Comparison of ENCODE assay signal across 10 cellular contexts in the genomic region with DNA sequence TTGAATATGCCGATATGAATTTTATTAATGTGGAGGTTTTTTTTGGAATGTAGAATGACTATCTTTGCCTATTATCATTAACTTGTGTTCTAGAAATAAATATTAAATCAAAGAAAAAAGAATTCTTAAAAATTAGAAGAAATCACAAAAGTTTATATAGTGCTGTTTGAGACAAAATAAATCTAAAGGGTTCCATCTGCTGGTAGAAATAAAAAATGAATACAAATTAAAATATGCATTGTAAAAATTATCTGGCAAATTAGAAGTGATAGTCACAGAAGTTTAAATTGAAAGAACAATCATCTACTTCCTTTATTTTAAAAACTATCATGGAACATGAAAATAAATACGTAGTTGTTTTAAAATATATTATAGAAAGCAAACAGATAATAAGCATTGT. TPM values are rescaled to one million over a fixed set of nuclear protein-coding genes. Genes with fewer than 3 reads are reported as not detected.
DNase-seq lines count a peak whose midpoint lies in the region; ATAC-seq, FAIRE-seq and TF ChIP-seq lines count a peak whose summit lies in the region.
"Had no signal": no experiment of that assay in that cellular context is flagged by ENCODE, and none has a peak within 500 bp of the region (broad histone marks: within the 10 kb centered on the region; RNA-seq: fewer than 3 reads in every experiment).

No MANE protein-coding gene starts in this region.

- H3K4ac ChIP-seq in mesenchymal stem cell (ENCODE audit: low read depth in 1 of 2, low read length in 2 of 2), result no peak overlapping the region

- no peak for TF ChIP-seq RAD21 in GM12878 (IDR thresholded peaks at IDR 0.05; ENCODE audit: insufficient read depth, low read depth, low read length)

- TF ChIP-seq CTCF in HFFc6 (IDR thresholded peaks at IDR 0.05) (peak; percentile 75), GM12878 (IDR thresholded peaks at IDR 0.05 in 2 of 3, conservative IDR thresholded peaks at IDR 0.05 in 1 of 3; ENCODE audit: control insufficient read depth in 2 of 3, extremely low read depth in 1 of 3, insufficient read depth in 1 of 3, low read depth in 3 of 3, low read length in 3 of 3) (no peak; a peak in 2 of 6 replicates)

- H3K4me1 Mint-ChIP-seq in HFFc6 (ENCODE audit: low read depth), result peaks cover 9% of the 10 kb centered on the region; the same call in 1 of the 2 replicates
- peaks cover 13% of the 10 kb centered on the region for H3K4me1 Mint-ChIP-seq in activated T-helper 1 cell treated with anti-CD3 and anti-CD28 coated beads, Interleukin-12 subunit alpha, Interleukin-12 subunit beta, Interleukin-2, Interleukin-4 antibody, amounts not matched to agents 30 ng/mL and 10 ng/mL and 1 ng/mL, durations not matched to agents 14 hours and 24 hours and 36 hours (ENCODE audit: low read depth)
- H3K4me1 Mint-ChIP-seq: neural progenitor cell had no signal

- ATAC-seq in GM12878 (no peak), GM18519 (IDR thresholded peaks at IDR 0.05; ENCODE audit: low FRiP score, unreplicated experiment) (no peak)

- in situ Hi-C loops in GM12878 (cut with MboI), result no loop called here

- H3K36me3 Mint-ChIP-seq in HFFc6 (ENCODE audit: low read depth), result no peaks in the 10 kb centered on the region
- no peaks in the 10 kb centered on the region for H3K36me3 Mint-ChIP-seq in activated T-helper 1 cell treated with anti-CD3 and anti-CD28 coated beads, Interleukin-12 subunit alpha, Interleukin-12 subunit beta, Interleukin-2, Interleukin-4 antibody, amounts not matched to agents 30 ng/mL and 10 ng/mL and 1 ng/mL, durations not matched to agents 14 hours and 24 hours and 36 hours (ENCODE audit: low read depth)
- H3K36me3 Mint-ChIP-seq: neural progenitor cell had no signal

- no peak overlapping the region for H3K9ac ChIP-seq in GM12878 (ENCODE audit: control insufficient read depth, insufficient read depth, low read length)
- H3K9ac ChIP-seq in mesenchymal stem cell (ENCODE audit: low read length), result no peak overlapping the region
- H3K9ac ChIP-seq: neural progenitor cell had no signal

- no peak for TF ChIP-seq EP300 in GM12878 (IDR thresholded peaks at IDR 0.05; ENCODE audit: borderline replicate concordance in 1 of 2, control insufficient read depth in 1 of 2, low read depth in 2 of 2, low read length in 2 of 2)

- no peak overlapping the region for H2BK15ac ChIP-seq in mesenchymal stem cell (ENCODE audit: low read depth, poor library complexity, severe bottlenecking)

- H3K4me1 ChIP-seq in GM12878 (ENCODE audit: control insufficient read depth, insufficient read depth, low read length), result no peaks in the 10 kb centered on the region
- H3K4me1 ChIP-seq in mesenchymal stem cell (ENCODE audit: control insufficient read depth, insufficient read depth, low read depth, low read length), result no peaks in the 10 kb centered on the region
- H3K4me1 ChIP-seq: neural progenitor cell had no signal

- H3K27me3 ChIP-seq in GM12878 (replicated peaks in 1 of 2; ENCODE audit: control insufficient read depth in 2 of 2, insufficient read depth in 2 of 2, low read length in 1 of 2) (no peaks in the 10 kb centered on the region; a peak in 1 of 4 replicates), mesenchymal stem cell (ENCODE audit: control insufficient read depth in 1 of 2, insufficient read depth in 1 of 2, low read length in 2 of 2) (no peaks in the 10 kb centered on the region)
- H3K27me3 ChIP-seq: neural progenitor cell had no signal

- no peak overlapping the region for H3K18ac ChIP-seq in mesenchymal stem cell (ENCODE audit: low read depth in 1 of 2, low read length in 2 of 2)

- SMC1A ChIA-PET in GM12878 (lab: Charles Lee; ENCODE audit: uncharacterized antibody, unreplicated experiment), result interaction anchor here (1.0 to 2.1 kb wide), 2 partner anchors 76 to 645 kb away, joined by 3 to 27 read pairs; no protein-coding TSS in a partner anchor

- POLR2A ChIA-PET in GM12878 (lab: Charles Lee), result no interaction called here

- H3K4me3 ChIP-seq in GM12878 (no peak overlapping the region), mesenchymal stem cell (ENCODE audit: insufficient read depth in 1 of 2, low read depth in 1 of 2, low read length in 2 of 2) (no peak overlapping the region)
- H3K4me3 ChIP-seq: neural progenitor cell had no signal

- no peak overlapping the region for H2BK120ac ChIP-seq in mesenchymal stem cell (ENCODE audit: low read depth, low read length)

- no peak overlapping the region for H2BK12ac ChIP-seq in mesenchymal stem cell (ENCODE audit: low read length in 2 of 2)

- DNase-seq in AG08395 (ENCODE audit: low spot score) (peak; percentile 24), HFFc6 (no peak), GM12878 (ENCODE audit: low read depth, low spot score) (no peak), mesenchymal stem cell (no peak), NCI-H510A (lab: John Stamatoyannopoulos, UW) (no peak), NCI-H2029 treated with DMSO at 0.1 percent for 48 hours (lab: John Stamatoyannopoulos, UW) (no peak)
- DNase-seq in activated T-helper 1 cell treated with anti-CD3 and anti-CD28 coated beads, Interleukin-12 subunit alpha, Interleukin-12 subunit beta, Interleukin-2, Interleukin-4 antibody, amounts not matched to agents 30 ng/mL and 10 ng/mL and 1 ng/mL, durations not matched to agents 14 hours and 24 hours and 36 hours (ENCODE audit: low spot score), result no peak
- DNase-seq: T-helper 2 cell had no signal

- no peak overlapping the region for H3K27ac Mint-ChIP-seq in HFFc6
- no peak overlapping the region for H3K27ac Mint-ChIP-seq in activated T-helper 1 cell treated with anti-CD3 and anti-CD28 coated beads, Interleukin-12 subunit alpha, Interleukin-12 subunit beta, Interleukin-2, Interleukin-4 antibody, amounts not matched to agents 30 ng/mL and 10 ng/mL and 1 ng/mL, durations not matched to agents 14 hours and 24 hours and 36 hours
- H3K27ac Mint-ChIP-seq: neural progenitor cell had no signal

- RAD21 ChIA-PET in GM12878 (lab: Charles Lee; ENCODE audit: unreplicated experiment), result interaction anchor here (0.8 to 1.0 kb wide), 2 partner anchors 76 to 130 kb away, joined by 3 read pairs; no protein-coding TSS in a partner anchor

- no peak for FAIRE-seq in GM12878 (lab: Jason Lieb, UNC)

- intact Hi-C loops in GM12878 (cut with micrococcal nuclease; ENCODE audit: unreplicated experiment), result loop anchor here (1.0 to 5.0 kb wide), 2 partner anchors 78 to 343 kb away; no protein-coding TSS in a partner anchor
- intact Hi-C loops in activated T-helper 1 cell treated with anti-CD3 and anti-CD28 coated beads, Interleukin-12 subunit alpha, Interleukin-12 subunit beta, Interleukin-2, Interleukin-4 antibody, amounts not matched to agents 30 ng/mL and 10 ng/mL and 1 ng/mL, durations not matched to agents 14 hours and 24 hours and 36 hours (cut with micrococcal nuclease), result loop anchor here (1.0 to 10.0 kb wide), 4 partner anchors 78 to 523 kb away; no protein-coding TSS in a partner anchor

- H2AFZ ChIP-seq in GM12878 (ENCODE audit: control insufficient read depth, low read depth, low read length), result no peak overlapping the region
- no peak overlapping the region for H2AFZ ChIP-seq in mesenchymal stem cell (ENCODE audit: low read depth, low read length)
- H2AFZ ChIP-seq: neural progenitor cell had no signal

- H3K36me3 ChIP-seq in GM12878 (ENCODE audit: control insufficient read depth in 2 of 2, insufficient read depth in 2 of 2, low read length in 1 of 2), result no peaks in the 10 kb centered on the region
- H3K36me3 ChIP-seq in mesenchymal stem cell (ENCODE audit: control insufficient read depth in 1 of 2, insufficient read depth in 2 of 2, low read depth in 1 of 2, low read length in 2 of 2), result no peaks in the 10 kb centered on the region
- H3K36me3 ChIP-seq: neural progenitor cell had no signal

- CTCF ChIA-PET in GM12878 (lab: Yijun Ruan, JAX), result interaction anchor here (2.0 to 8.7 kb wide), 3 partner anchors 77 to 343 kb away, joined by 6 to 67 read pairs (median 11); no protein-coding TSS in a partner anchor

- no peaks in the 10 kb centered on the region for H3K79me2 ChIP-seq in GM12878 (ENCODE audit: control insufficient read depth, insufficient read depth, low read length)

- no peak overlapping the region for H3K4me3 Mint-ChIP-seq in HFFc6
- H3K4me3 Mint-ChIP-seq in activated T-helper 1 cell treated with anti-CD3 and anti-CD28 coated beads, Interleukin-12 subunit alpha, Interleukin-12 subunit beta, Interleukin-2, Interleukin-4 antibody, amounts not matched to agents 30 ng/mL and 10 ng/mL and 1 ng/mL, durations not matched to agents 14 hours and 24 hours and 36 hours, result no peak overlapping the region
- H3K4me3 Mint-ChIP-seq: neural progenitor cell had no signal

- peak overlapping the region; percentile 79 for H2BK5ac ChIP-seq in mesenchymal stem cell (ENCODE audit: low read depth, low read length, poor library complexity, severe bottlenecking)

- H4K91ac ChIP-seq in mesenchymal stem cell (ENCODE audit: low read length), result no peak overlapping the region

- H2AK5ac ChIP-seq in mesenchymal stem cell (ENCODE audit: low read length, severe bottlenecking), result no peak overlapping the region

- no peak for TF ChIP-seq POLR2A in GM12878 (IDR thresholded peaks at IDR 0.05; ENCODE audit: low read depth, low read length)

- H3K9me3 ChIP-seq in GM12878 (replicated peaks; ENCODE audit: control insufficient read depth, insufficient read depth, low read length) (no peaks in the 10 kb centered on the region), mesenchymal stem cell (ENCODE audit: control insufficient read depth, low read length) (no peaks in the 10 kb centered on the region)

- H3K79me1 ChIP-seq in mesenchymal stem cell (replicated peaks; ENCODE audit: low read length, poor library complexity, severe bottlenecking), result no peaks in the 10 kb centered on the region

- no peak overlapping the region for H3K27ac ChIP-seq in GM12878 (ENCODE audit: control insufficient read depth, insufficient read depth)
- no peak overlapping the region for H3K27ac ChIP-seq in mesenchymal stem cell (ENCODE audit: low read length, poor library complexity, severe bottlenecking)
- H3K27ac ChIP-seq: neural progenitor cell had no signal

- no peak overlapping the region for H4K8ac ChIP-seq in mesenchymal stem cell (ENCODE audit: low read length)

- H3K27me3 Mint-ChIP-seq in HFFc6 (ENCODE audit: insufficient read depth), result no peaks in the 10 kb centered on the region; the same call in 1 of the 2 replicates
- H3K27me3 Mint-ChIP-seq in activated T-helper 1 cell treated with anti-CD3 and anti-CD28 coated beads, Interleukin-12 subunit alpha, Interleukin-12 subunit beta, Interleukin-2, Interleukin-4 antibody, amounts not matched to agents 30 ng/mL and 10 ng/mL and 1 ng/mL, durations not matched to agents 14 hours and 24 hours and 36 hours (ENCODE audit: insufficient read depth), result peaks cover 10% of the 10 kb centered on the region

- no peak overlapping the region for H3K4me2 ChIP-seq in GM12878 (ENCODE audit: control insufficient read depth, insufficient read depth)
- no peak overlapping the region for H3K4me2 ChIP-seq in mesenchymal stem cell (ENCODE audit: low read length, poor library complexity, severe bottlenecking)
- H3K4me2 ChIP-seq: neural progenitor cell had no signal

- WGBS in GM12878 (ENCODE audit: insufficient coverage, insufficient replicate concordance, low lambda C conversion rate, missing lambda C conversion rate), result 29% methylated on average over 2 of the region's 2 CpGs
- no CpG with 5 or more reads among the region's 2 CpGs for WGBS in mesenchymal stem cell

- H3K9me3 Mint-ChIP-seq in HFFc6, result no peaks in the 10 kb centered on the region
- no peaks in the 10 kb centered on the region for H3K9me3 Mint-ChIP-seq in activated T-helper 1 cell treated with anti-CD3 and anti-CD28 coated beads, Interleukin-12 subunit alpha, Interleukin-12 subunit beta, Interleukin-2, Interleukin-4 antibody, amounts not matched to agents 30 ng/mL and 10 ng/mL and 1 ng/mL, durations not matched to agents 14 hours and 24 hours and 36 hours
- H3K9me3 Mint-ChIP-seq: neural progenitor cell had no signal

- no peak overlapping the region for H3K14ac ChIP-seq in mesenchymal stem cell (ENCODE audit: low read length in 2 of 2)

- H3K23ac ChIP-seq in mesenchymal stem cell (ENCODE audit: low read length in 2 of 2), result no peak overlapping the region

- no TSS peak for BruUV-seq in GM12878 (replicated peaks; lab: Mats Ljungman, UMichigan)

- no peaks in the 10 kb centered on the region for H4K20me1 ChIP-seq in GM12878 (ENCODE audit: control insufficient read depth, insufficient read depth)

RNA-seq across cellular contexts. Expression of gene ZBTB20, which starts 22.7 kb away (rescaled TPM):
- total RNA-seq in HFFc6 (2021; fragmentation: NEBNext Ultra II Directional; extraction: Animal tissue kit (Norgen Biotek cat#: 25700)), result 10 to 100 TPM in 4 of 6 experiments, 1 to 10 TPM in 2; 8.0 to 14.1 (median 10.4) TPM
- 85.2 and 93.8 TPM in 2 replicates for total RNA-seq in GM12878 (2013; cell fraction: nucleolus; rRNA removed)
- 4.1 and 5.4 TPM in 2 replicates for total RNA-seq in GM12878 (2014; rRNA removed)
- total RNA-seq in GM12878 (2014; rRNA removed; fragmentation: Illumina TruSeq; extraction: Trizol), result 5.5 and 6.1 TPM in 2 replicates
- 4.2 and 4.8 TPM in 2 replicates for total RNA-seq in GM12878 (2021)
- polyA plus RNA-seq in GM12878 (2011; ENCODE audit: low read depth), result 0.58 TPM
- 0.63 and 0.72 TPM in 2 replicates for polyA plus RNA-seq in GM12878 (2011; rRNA removed)
- polyA plus RNA-seq in GM12878 (2011; cell fraction: cytosol; rRNA removed), result 0.17 and 0.30 TPM in 2 replicates
- polyA plus RNA-seq in GM12878 (2011; cell fraction: nucleus; rRNA removed), result 2.3 and 2.7 TPM in 2 replicates
- polyA plus RNA-seq in GM12878 (2012), result 1.4 and 1.6 TPM in 2 replicates
- polyA plus RNA-seq in GM12878 (2014; fragmentation: Illumina TruSeq; extraction: Trizol), result 0.40 and 1.0 TPM in 2 replicates
- polyA plus RNA-seq in GM12878 (2014; fragmentation: Nextera tagmentation; extraction: Ambion mirVana), result 1 to 10 TPM in 1 of 2 experiments, under 1 TPM in 1; 0.20 to 1.2 TPM
- 0.34 and 0.38 TPM in 2 replicates for polyA plus RNA-seq in GM12878 (2014; rRNA removed)
- 1 to 10 TPM; 3.1 to 5.1 TPM for polyA plus RNA-seq in GM12878 (2016; fragmentation: Nextera tagmentation; extraction: Ambion mirVana)
- polyA minus RNA-seq in GM12878 (2011; rRNA and poly(A)+ RNA removed), result 10.5 and 12.6 TPM in 2 replicates
- polyA minus RNA-seq in GM12878 (2011; cell fraction: cytosol; rRNA and poly(A)+ RNA removed), result 0.73 and 2.1 TPM in 2 replicates
- polyA minus RNA-seq in GM12878 (2011; cell fraction: nucleus; rRNA and poly(A)+ RNA removed), result 14.6 and 25.3 TPM in 2 replicates
- 2.2 TPM for polyA plus RNA-seq in mesenchymal stem cell (2013, experiment 1 of 2)
- polyA plus RNA-seq in mesenchymal stem cell (2013, experiment 2 of 2), result 1.9 TPM
- 3.4 and 4.1 TPM in 2 replicates for total RNA-seq in activated T-helper 1 cell treated with anti-CD3 and anti-CD28 coated beads, Interleukin-12 subunit alpha, Interleukin-12 subunit beta, Interleukin-2, Interleukin-4 antibody, amounts not matched to agents 30 ng/mL and 10 ng/mL and 1 ng/mL, durations not matched to agents 14 hours and 24 hours and 36 hours
